In genomic region chr4:150537911-150538310, GRCh38 we compare ENCODE assay signal across 8 cellular contexts. TPM values are rescaled to one million over a fixed set of nuclear protein-coding genes. Genes with fewer than 3 reads are reported as not detected.
"Had no signal": no experiment of that assay in that cellular context is flagged by ENCODE, and none has a peak within 500 bp of the region (broad histone marks: within the 10 kb centered on the region; RNA-seq: fewer than 3 reads in every experiment).

No MANE protein-coding gene starts in this region.

RNA-seq across cellular contexts. Expression of gene MAB21L2, which starts 44.0 kb away (rescaled TPM):
- total RNA-seq: NCI-H460; OCI-LY7; PC-9; Right ventricle myocardium inferior; RPMI7951; SJSA1; T-cell; T-helper 1 cell treated with Interleukin-12 subunit alpha and Interleukin-12 subunit beta and Interleukin-4 antibody, amounts not matched to agents 30 ng/mL and 1 ng/mL, for 36 hours had no signal
